25 cellular contexts compared by ENCODE assay signal in the genomic region with DNA sequence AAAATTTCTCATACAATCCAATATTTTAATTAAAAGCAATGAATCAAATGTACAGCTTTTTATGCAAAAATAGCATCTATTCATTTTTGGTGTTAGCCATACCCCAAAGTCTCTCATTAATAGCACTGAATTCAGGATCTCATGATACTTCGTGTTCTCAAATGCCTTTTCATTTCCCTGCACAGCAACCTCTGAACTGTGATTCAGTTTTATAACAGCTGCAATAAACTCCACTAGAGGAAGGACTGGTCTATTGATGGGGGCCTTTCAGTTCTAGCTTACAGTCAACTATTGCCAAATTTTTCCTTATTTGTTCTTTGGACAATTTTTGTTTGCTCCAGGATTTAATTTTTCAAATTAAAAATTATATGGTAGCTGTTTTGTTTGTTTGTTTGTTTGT.
"Had no signal": no experiment of that assay in that cellular context is flagged by ENCODE, and none has a peak within 500 bp of the region (broad histone marks: within the 10 kb centered on the region; RNA-seq: fewer than 3 reads in every experiment).

No MANE protein-coding gene starts in this region.

- H3K4me3 ChIP-seq: ascending aorta, cardiac muscle cell, SJCRH30, SK-N-MC had no signal

- H3K36me3 ChIP-seq: ascending aorta, cardiac muscle cell, SJCRH30, WERI-Rb-1 had no signal

- H3K4me2 ChIP-seq: KMS-11 had no signal

- H3K9ac ChIP-seq: KMS-11 had no signal

- H3K27me3 ChIP-seq: ascending aorta, cardiac muscle cell, SJCRH30 had no signal

- H3K27ac ChIP-seq: ascending aorta, cardiac muscle cell, KMS-11, SJCRH30, SK-N-MC, WERI-Rb-1 had no signal

- ATAC-seq: activated CD8-positive, alpha-beta T cell treated with anti-CD3 and anti-CD28 coated beads for 36 hours; activated T-cell treated with anti-CD3 and anti-CD28 coated beads, Interleukin-2, amount 50 U/mL, for 72 hours; activated T-helper 17 cell treated with anti-CD3 and anti-CD28 coated beads, Interleukin-2, amount 50 U/mL, for 72 hours; Panc1 had no signal

- DNase-seq: activated CD4-positive, alpha-beta T cell treated with anti-CD3 and anti-CD28 coated beads, Interleukin-2, amount 10 ng/mL, durations not matched to agents 24 days and 14 days; activated CD4-positive, alpha-beta T cell treated with anti-CD3 and anti-CD28 coated beads, Interleukin-2, amount 50 U/mL, for 4 hours; activated CD4-positive, CD25-positive, alpha-beta regulatory T cell; activated CD8-positive, alpha-beta T cell treated with anti-CD3 and anti-CD28 coated beads for 36 hours; activated effector memory CD4-positive, alpha-beta T cell treated with anti-CD3 and anti-CD28 coated beads, Interleukin-2, amount 50 U/mL, for 16 hours; activated naive CD4-positive, alpha-beta T cell treated with Interleukin-2 at 50 U/mL for 16 hours; activated naive CD8-positive, alpha-beta T cell treated with anti-CD3 and anti-CD28 coated beads, Interleukin-2, amount 10 ng/mL, durations not matched to agents 7 days and 5 days; activated T-cell treated with anti-CD3 and anti-CD28 coated beads, Interleukin-2, amount 50 U/mL, for 1 hour; activated T-cell treated with anti-CD3 and anti-CD28 coated beads, Interleukin-2, amount 50 U/mL, for 72 hours; amygdala; NCI-H1105; NCI-H1417 treated with DMSO at 0.1 percent for 48 hours; NCI-H187 treated with DMSO at 0.1 percent for 48 hours; NCI-H2081; NCI-H2171 treated with DMSO at 0.1 percent for 48 hours; NCI-H524 treated with DMSO at 0.1 percent for 48 hours; SJCRH30; T1000; WERI-Rb-1 had no signal
